8 cellular contexts compared by ENCODE assay signal in the genomic region with DNA sequence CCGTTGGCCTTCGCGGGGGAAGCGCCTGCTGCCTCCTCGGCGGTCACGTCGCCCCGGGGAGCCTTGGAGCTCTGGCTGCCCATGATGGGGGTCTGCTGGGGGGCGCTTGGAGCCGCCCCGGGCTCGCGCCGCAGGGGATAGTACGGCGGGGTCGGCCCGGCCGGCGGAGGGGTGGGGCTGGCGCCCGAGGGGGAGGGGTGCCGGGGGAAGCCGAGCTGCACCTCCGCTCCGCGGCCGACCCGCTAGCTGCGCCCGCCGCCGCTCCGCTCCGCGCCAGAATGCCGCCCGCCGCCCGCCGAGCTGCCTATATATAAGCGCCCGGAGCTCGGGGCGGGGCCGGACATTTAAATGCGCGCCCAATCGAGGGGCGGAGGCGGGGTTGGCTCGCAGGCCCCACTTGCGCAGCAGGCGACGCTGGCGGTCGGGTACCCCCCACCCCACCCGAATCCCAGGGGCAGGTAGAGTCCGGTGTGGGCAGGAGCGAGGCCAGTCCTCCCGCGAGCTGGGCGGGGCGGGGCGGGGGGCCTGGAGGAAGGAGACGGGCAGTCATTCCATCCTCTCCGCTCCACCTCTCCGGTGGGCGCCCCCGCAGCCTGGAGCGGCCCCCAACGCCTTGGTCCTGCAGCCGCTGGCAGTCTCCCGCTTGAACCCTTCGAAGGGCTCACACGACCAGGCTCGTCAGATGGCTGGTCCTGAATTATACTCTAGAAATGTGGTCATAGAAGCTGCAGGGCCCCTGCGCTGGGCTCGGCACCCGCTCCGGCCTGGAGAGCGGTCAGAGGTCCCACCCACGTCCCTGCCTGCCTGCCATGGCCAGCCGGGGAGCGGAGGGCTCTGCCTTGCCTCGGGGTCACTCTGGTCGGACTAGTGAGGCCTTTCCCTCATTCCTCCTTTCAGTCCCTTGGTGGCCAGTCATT.
DNase-seq lines count a peak whose midpoint lies in the region; FAIRE-seq and TF ChIP-seq lines count a peak whose summit lies in the region.

A gene with protein sequence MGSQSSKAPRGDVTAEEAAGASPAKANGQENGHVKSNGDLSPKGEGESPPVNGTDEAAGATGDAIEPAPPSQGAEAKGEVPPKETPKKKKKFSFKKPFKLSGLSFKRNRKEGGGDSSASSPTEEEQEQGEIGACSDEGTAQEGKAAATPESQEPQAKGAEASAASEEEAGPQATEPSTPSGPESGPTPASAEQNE (minus strand): TSS at position 283 of the 917 bp plus-strand sequence. CDS start 200 bp downstream, at position 83.

- TF ChIP-seq POLR2A in H54 (IDR thresholded peaks at IDR 0.05; ENCODE audit: low read depth, low read length) = peak; percentile 81

- DNase-seq in DMS79 treated with DMSO at 0.1 percent for 48 hours (lab: John Stamatoyannopoulos, UW) (peak; percentile 66), H54 (ENCODE audit: insufficient read length, low spot score) (no peak), NCI-H1105 (lab: John Stamatoyannopoulos, UW) (peak; percentile 81), T-helper 22 cell (ENCODE audit: low read depth) (peak; percentile 71), anterior cingulate cortex (lab: John Stamatoyannopoulos, UW) (peak in 54 of 58 donors; percentile 24 to 91 (median 79)), hippocampal formation (lab: John Stamatoyannopoulos, UW) (peak; percentile 73 to 83), retinal pigment epithelial cell (ENCODE audit: low read depth) (no peak), GF-D8 (lab: John Stamatoyannopoulos, UW) (no peak)

- peak within 1 kb of the TSS; percentile 84 for H3K4me3 ChIP-seq in retinal pigment epithelial cell (ENCODE audit: low read length)

- no peak for TF ChIP-seq CTCF in retinal pigment epithelial cell (conservative IDR thresholded peaks at IDR 0.05; ENCODE audit: low read depth, low read length)

- no peak for FAIRE-seq in H54 (lab: Jason Lieb, UNC)

Comparison
In these comparisons a context has a peak if more than half of its experiments do, and no peak if none do; other contexts are left out.
1. DNase-seq: peak in DMS79 treated with DMSO at 0.1 percent for 48 hours (single experiment), NCI-H1105 (single experiment), T-helper 22 cell (single experiment), anterior cingulate cortex (54 of 58) and hippocampal formation (2 of 2); none in H54 (single experiment), retinal pigment epithelial cell (single experiment) and GF-D8 (single experiment).